ENCODE assay signal across 1 cellular context in genomic region chr14:75283884-75284563, GRCh38.
A peak's percentile ranks its signal among the peaks of the same experiment; 100 is the strongest.
TF ChIP-seq lines count a peak whose summit lies in the region.

No MANE protein-coding gene starts in this region.

TF ChIP-seq in K562, 482 proteins besides CTCF, POLR2A, EP300 and RAD21 (continued from another document and continues in another):
- TF ChIP-seq STAT6 (CRISPR knock-in tag; IDR thresholded peaks at IDR 0.05): no peak
- TF ChIP-seq CXXC5 (CRISPR knock-in tag; IDR thresholded peaks at IDR 0.05): no peak
- TF ChIP-seq PTRF (tag; IDR thresholded peaks at IDR 0.05): no peak
- no peak for TF ChIP-seq PATZ1 (CRISPR knock-in tag; IDR thresholded peaks at IDR 0.05; ENCODE audit: borderline replicate concordance)
- TF ChIP-seq ZNF23 (CRISPR knock-in tag; IDR thresholded peaks at IDR 0.05): no peak
- no peak for TF ChIP-seq BHLHE40 (IDR thresholded peaks at IDR 0.05; ENCODE audit: low read length)
- TF ChIP-seq ZSCAN32 (CRISPR knock-in tag; IDR thresholded peaks at IDR 0.05): no peak
- TF ChIP-seq EP400 (IDR thresholded peaks at IDR 0.05): peak; percentile 45; the same call in 1 of the 2 replicates
- no peak for TF ChIP-seq CREB1 (IDR thresholded peaks at IDR 0.05)
- TF ChIP-seq CREB1 (CRISPR knock-in tag; IDR thresholded peaks at IDR 0.05): no peak
- TF ChIP-seq THAP12 (CRISPR knock-in tag; IDR thresholded peaks at IDR 0.05): no peak
- no peak for TF ChIP-seq GTF3C2 (IDR thresholded peaks at IDR 0.05; ENCODE audit: borderline replicate concordance, extremely low read depth, insufficient read length)
- no peak for TF ChIP-seq HDAC1 (IDR thresholded peaks at IDR 0.05)
- no peak for TF ChIP-seq NRF1 (conservative IDR thresholded peaks at IDR 0.05 in 1 of 2, IDR thresholded peaks at IDR 0.05 in 1 of 2)
- TF ChIP-seq TGIF2 (CRISPR knock-in tag; IDR thresholded peaks at IDR 0.05): no peak
- TF ChIP-seq RFX7 (CRISPR knock-in tag; IDR thresholded peaks at IDR 0.05): no peak
- no peak for TF ChIP-seq FOXP4 (CRISPR knock-in tag; IDR thresholded peaks at IDR 0.05; ENCODE audit: borderline replicate concordance)
- TF ChIP-seq ZNF699 (CRISPR knock-in tag; IDR thresholded peaks at IDR 0.05; ENCODE audit: insufficient replicate concordance): no peak
- TF ChIP-seq ATF4 (CRISPR knock-in tag; IDR thresholded peaks at IDR 0.05): no peak
- TF ChIP-seq ZNF318 (IDR thresholded peaks at IDR 0.05; ENCODE audit: borderline replicate concordance in 1 of 2, low read depth in 1 of 2): peak in 1 of 2 experiments; percentile 89; a peak in 2 of 4 replicates
- TF ChIP-seq ZBTB33 (CRISPR knock-in tag; IDR thresholded peaks at IDR 0.05): no peak
- TF ChIP-seq SIN3A (IDR thresholded peaks at IDR 0.05; ENCODE audit: borderline replicate concordance in 2 of 2, control insufficient read depth in 1 of 2, low read depth in 2 of 2, low read length in 2 of 2): no peak
- TF ChIP-seq HNRNPUL1 (IDR thresholded peaks at IDR 0.05; ENCODE audit: low read length): no peak
- no peak; the same call in 1 of the 2 replicates for TF ChIP-seq MTA2 (IDR thresholded peaks at IDR 0.05; ENCODE audit: low read depth)
- no peak for TF ChIP-seq E2F3 (CRISPR knock-in tag; IDR thresholded peaks at IDR 0.05)
- no peak for TF ChIP-seq ILF3 (IDR thresholded peaks at IDR 0.05; ENCODE audit: borderline replicate concordance)
- TF ChIP-seq ZNF695 (CRISPR knock-in tag; IDR thresholded peaks at IDR 0.05): no peak
- 0 out of 2 replicates have a peak, but pooled peaks have one; percentile 40 for TF ChIP-seq KAT7 (CRISPR knock-in tag; IDR thresholded peaks at IDR 0.05; ENCODE audit: borderline replicate concordance)
- TF ChIP-seq TCF15 (CRISPR knock-in tag; IDR thresholded peaks at IDR 0.05): no peak
- no peak for TF ChIP-seq GABPB1 (CRISPR knock-in tag; IDR thresholded peaks at IDR 0.05)
- no peak for TF ChIP-seq ZKSCAN3 (CRISPR knock-in tag; IDR thresholded peaks at IDR 0.05)
- no peak for TF ChIP-seq KDM4B (IDR thresholded peaks at IDR 0.05; ENCODE audit: borderline replicate concordance in 2 of 2, low read depth in 1 of 2)
- peak; percentile 95 for TF ChIP-seq ZNF316 (IDR thresholded peaks at IDR 0.05)
- TF ChIP-seq ZNF184 (CRISPR knock-in tag; IDR thresholded peaks at IDR 0.05): no peak
- TF ChIP-seq RBBP5 (IDR thresholded peaks at IDR 0.05; ENCODE audit: borderline replicate concordance, insufficient read depth, low read length, poor library complexity, severe bottlenecking): peak; percentile 47
